In the genomic region with DNA sequence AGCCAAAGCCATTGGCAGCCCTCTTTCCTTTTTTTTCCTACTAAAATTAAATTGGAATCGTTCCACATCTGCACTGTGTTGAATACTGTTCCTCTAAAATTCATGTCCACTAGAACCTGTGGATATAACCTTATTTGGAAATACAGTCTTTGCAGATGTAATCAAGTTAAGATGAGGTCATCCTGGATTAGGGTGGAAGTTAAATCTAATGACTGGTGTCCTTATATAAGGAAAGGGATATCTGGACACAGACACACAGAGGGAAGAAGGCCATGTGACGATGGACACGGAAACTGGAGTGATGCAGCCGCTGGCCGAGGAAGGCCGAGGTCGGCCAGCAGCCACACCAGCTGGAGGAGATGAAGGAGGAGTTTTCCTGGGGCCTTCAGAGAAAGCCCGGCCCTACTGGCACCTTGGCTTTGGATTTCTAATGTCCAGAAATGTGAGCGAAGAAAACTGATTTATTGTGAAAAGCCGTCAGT, we compare ENCODE assay signal across 22 cellular contexts. TPM values are rescaled to one million over a fixed set of nuclear protein-coding genes. Genes with fewer than 3 reads are reported as not detected.
DNase-seq lines count a peak whose midpoint lies in the region; ATAC-seq, FAIRE-seq and TF ChIP-seq lines count a peak whose summit lies in the region.
"Had no signal": no experiment of that assay in that cellular context is flagged by ENCODE, and none has a peak within 500 bp of the region (broad histone marks: within the 10 kb centered on the region; RNA-seq: fewer than 3 reads in every experiment).

No MANE protein-coding gene starts in this region.

- H3K36me3 ChIP-seq in lower lobe of right lung = no peaks in the 10 kb centered on the region
- H3K36me3 ChIP-seq in vagina = no peaks in the 10 kb centered on the region
- no peaks in the 10 kb centered on the region for H3K36me3 ChIP-seq in neuronal stem cell (replicated peaks in 1 of 2; ENCODE audit: control insufficient read depth in 2 of 2, insufficient read depth in 2 of 2, low read length in 2 of 2)
- H3K36me3 ChIP-seq in stomach = peaks cover 0 to 40% (median 8%) of the 10 kb centered on the region in 4 donors
- H3K36me3 ChIP-seq: BLaER1, esophagus squamous epithelium, spleen, thyroid gland had no signal

- no peak for TF ChIP-seq EP300 in stomach (IDR thresholded peaks at IDR 0.05)

- intact Hi-C loops in lower lobe of right lung (cut with DNase I) = no loop called here
- intact Hi-C loops in vagina (cut with DNase I) = no loop called here
- intact Hi-C loops in stomach (cut with DNase I; ENCODE audit: low total_unique reads) = no loop called here

- no peak overlapping the region for H3K4me3 ChIP-seq in fibroblast of the aortic adventitia (ENCODE audit: low read depth, low read length)
- H3K4me3 ChIP-seq in lower lobe of right lung = no peak overlapping the region
- no peak overlapping the region for H3K4me3 ChIP-seq in vagina
- H3K4me3 ChIP-seq in neuronal stem cell (ENCODE audit: low read length in 2 of 2) = no peak overlapping the region
- H3K4me3 ChIP-seq in stomach = no peak overlapping the region
- H3K4me3 ChIP-seq: BLaER1, esophagus squamous epithelium, spleen, thyroid gland had no signal

- no peak for TF ChIP-seq CTCF in fibroblast of the aortic adventitia (IDR thresholded peaks at IDR 0.05; ENCODE audit: insufficient read depth, low read length)
- TF ChIP-seq CTCF in lower lobe of right lung (IDR thresholded peaks at IDR 0.05) = no peak
- TF ChIP-seq CTCF in vagina (IDR thresholded peaks at IDR 0.05) = no peak
- no peak for TF ChIP-seq CTCF in stomach (IDR thresholded peaks at IDR 0.05)

- H3K79me1 ChIP-seq in neuronal stem cell (ENCODE audit: low read depth, low read length) = no peaks in the 10 kb centered on the region

- H2AFZ ChIP-seq in neuronal stem cell (ENCODE audit: low read length) = no peak overlapping the region
- H2AFZ ChIP-seq: parathyroid adenoma had no signal

- no peak overlapping the region for H3K4ac ChIP-seq in neuronal stem cell (ENCODE audit: low read length)

- H3K23ac ChIP-seq in neuronal stem cell (ENCODE audit: low read depth, low read length, poor library complexity) = no peak overlapping the region

- H4K8ac ChIP-seq in neuronal stem cell (ENCODE audit: low read depth, low read length) = no peak overlapping the region

- no peak for FAIRE-seq in frontal cortex (lab: Jason Lieb, UNC)
- FAIRE-seq: bronchial epithelial cell, TTC549 had no signal

- DNase-seq in DMS53 (lab: John Stamatoyannopoulos, UW) (peak; percentile 18), DMS53 treated with DMSO at 0.1 percent for 48 hours (lab: John Stamatoyannopoulos, UW; ENCODE audit: unreplicated experiment) (no peak), fibroblast of the aortic adventitia (ENCODE audit: low read depth) (peak; percentile 50), lower lobe of right lung (no peak), vagina (ENCODE audit: extremely low spot score in 2 of 2) (peak in 1 of 2 donors; percentile 86), neuronal stem cell (ENCODE audit: low spot score) (no peak), stomach (no peak), frontal cortex (ENCODE audit: low spot score in 2 of 2) (no peak)
- DNase-seq: activated CD4-positive, alpha-beta T cell treated with anti-CD3 and anti-CD28 coated beads, Interleukin-2, amount 50 U/mL, for 4 hours; activated T-cell treated with anti-CD3 and anti-CD28 coated beads, Interleukin-2, amount 50 U/mL, for 1 hour; esophagus squamous epithelium; hypothalamus; NCI-H1092 treated with DMSO at 0.1 percent for 48 hours; NCI-H69; spleen; thyroid gland had no signal

- peak; percentile 39 to 51 for ATAC-seq in lower lobe of right lung

- H3K4me1 ChIP-seq in lower lobe of right lung (no peaks in the 10 kb centered on the region), vagina (no peaks in the 10 kb centered on the region), neuronal stem cell (ENCODE audit: control insufficient read depth in 2 of 2, insufficient read depth in 1 of 2, low read depth in 1 of 2, low read length in 2 of 2) (no peaks in the 10 kb centered on the region), stomach (no peaks in the 10 kb centered on the region)
- H3K4me1 ChIP-seq: esophagus squamous epithelium, parathyroid adenoma, spleen had no signal

- H2BK12ac ChIP-seq in neuronal stem cell (ENCODE audit: low read length) = no peak overlapping the region

- no peak overlapping the region for H3K4me2 ChIP-seq in neuronal stem cell (ENCODE audit: insufficient read depth, low read length, poor library complexity, severe bottlenecking)
- H3K4me2 ChIP-seq: BLaER1, KMS-11 had no signal

- no peak overlapping the region for H2BK120ac ChIP-seq in neuronal stem cell (ENCODE audit: low read depth, low read length)

- H3K9me3 ChIP-seq in lower lobe of right lung (no peaks in the 10 kb centered on the region), vagina (no peaks in the 10 kb centered on the region), neuronal stem cell (replicated peaks in 1 of 2; ENCODE audit: control insufficient read depth in 2 of 2, insufficient read depth in 1 of 2, low read depth in 1 of 2, low read length in 2 of 2) (peaks cover 3 to 9% of the 10 kb centered on the region in 2 donors), stomach (no peaks in the 10 kb centered on the region)
- H3K9me3 ChIP-seq: BLaER1, esophagus squamous epithelium, spleen, thyroid gland had no signal

- H4K91ac ChIP-seq in neuronal stem cell (ENCODE audit: low read depth, low read length, poor library complexity) = no peak overlapping the region

- no peak overlapping the region for H3K14ac ChIP-seq in neuronal stem cell (ENCODE audit: low read length)

- no peak overlapping the region for H2BK15ac ChIP-seq in neuronal stem cell (ENCODE audit: low read length)

- no peak overlapping the region for H2AK5ac ChIP-seq in neuronal stem cell (ENCODE audit: low read depth, low read length)

- TF ChIP-seq POLR2A in vagina (IDR thresholded peaks at IDR 0.05) (no peak), stomach (IDR thresholded peaks at IDR 0.05) (no peak)

- H3K27ac ChIP-seq in lower lobe of right lung (no peak overlapping the region), vagina (peak overlapping the region; percentile 46), neuronal stem cell (replicated peaks; ENCODE audit: low read length) (no peak overlapping the region), stomach (peak overlapping the region in 1 of 5 donors; percentile 74)
- H3K27ac ChIP-seq: 22Rv1, BLaER1, KMS-11, parathyroid adenoma, thyroid gland had no signal

- H2BK5ac ChIP-seq in neuronal stem cell (ENCODE audit: low read length) = no peak overlapping the region

- H3K18ac ChIP-seq in neuronal stem cell (ENCODE audit: low read length) = no peak overlapping the region

- WGBS in neuronal stem cell (ENCODE audit: extremely low coverage in 2 of 2, insufficient read length in 2 of 2, insufficient replicate concordance in 1 of 2), 2 donors = no CpG with 5 or more reads among the region's 10 CpGs
- WGBS in stomach, 5 donors = 73 to 81% (median 77%) methylated on average over 10 of the region's 10 CpGs

- H3K27me3 ChIP-seq in lower lobe of right lung (ENCODE audit: low read depth) (no peaks in the 10 kb centered on the region), vagina (no peaks in the 10 kb centered on the region), neuronal stem cell (ENCODE audit: control insufficient read depth in 3 of 3, insufficient read depth in 3 of 3, low read depth in 1 of 3, low read length in 3 of 3) (no peaks in the 10 kb centered on the region), stomach (no peaks in the 10 kb centered on the region)
- H3K27me3 ChIP-seq: BLaER1, esophagus squamous epithelium, thyroid gland had no signal

- H3K9ac ChIP-seq in neuronal stem cell (ENCODE audit: low read depth, low read length, poor library complexity) = no peak overlapping the region
- H3K9ac ChIP-seq: BLaER1, KMS-11, parathyroid adenoma had no signal

RNA-seq across cellular contexts. Expression of gene LONRF2, which starts 49.4 kb away (rescaled TPM):
- total RNA-seq in fibroblast of the aortic adventitia (ENCODE audit: low replicate concordance) (1.8 and 2.0 TPM in 2 replicates), lower lobe of right lung (2.1 TPM), vagina (9.6 TPM), stomach (10 to 100 TPM in 3 of 5 donors, 1 to 10 TPM in 2; 2.9 to 32.1 (median 15.4) TPM), frontal cortex (47.3 TPM)
- 0.32 TPM for polyA plus RNA-seq in neuronal stem cell (2013, experiment 1 of 2)
- polyA plus RNA-seq in neuronal stem cell (2013, experiment 2 of 2) = 0.39 TPM
- under 1 TPM; 0.31 to 0.95 (median 0.62) TPM for polyA plus RNA-seq in stomach
- total RNA-seq: bronchial epithelial cell had no signal

Comparison
In these comparisons a context has a peak if more than half of its experiments do, and no peak if none do; other contexts are left out.
1. DNase-seq: peak in DMS53 (single experiment) and fibroblast of the aortic adventitia (single experiment); none in DMS53 treated with DMSO at 0.1 percent for 48 hours (single experiment), lower lobe of right lung (single experiment), neuronal stem cell (single experiment), stomach (single experiment) and frontal cortex (0 of 2).